18 cellular contexts compared by ENCODE assay signal in genomic region chr6:45326698-45327417, GRCh38. TPM values are rescaled to one million over a fixed set of nuclear protein-coding genes. Genes with fewer than 3 reads are reported as not detected.
DNase-seq lines count a peak whose midpoint lies in the region; ATAC-seq, FAIRE-seq and TF ChIP-seq lines count a peak whose summit lies in the region.
"Had no signal": no experiment of that assay in that cellular context is flagged by ENCODE, and none has a peak within 500 bp of the region (broad histone marks: within the 10 kb centered on the region; RNA-seq: fewer than 3 reads in every experiment).

No MANE protein-coding gene starts in this region.

- POLR2A ChIA-PET in HepG2 (lab: Yijun Ruan, JAX): no interaction called here

- H2AFZ ChIP-seq in HepG2 (ENCODE audit: low read length): no peak overlapping the region

- H3K27ac ChIP-seq in HepG2 (ENCODE audit: extremely low read length, insufficient read depth, low read length): no peak overlapping the region
- no peak overlapping the region for H3K27ac ChIP-seq in right lobe of liver
- H3K27ac ChIP-seq: body of pancreas, colonic mucosa had no signal

- ATAC-seq in HepG2 (no peak), right lobe of liver (no peak)
- ATAC-seq in stimulated activated naive CD8-positive, alpha-beta T cell treated with anti-CD3 and anti-CD28 coated beads, Interleukin-15, amount 100 ng/mL, for 72 hours: no peak
- ATAC-seq: body of pancreas had no signal

- H3K9me3 Mint-ChIP-seq in stimulated activated naive CD8-positive, alpha-beta T cell treated with anti-CD3 and anti-CD28 coated beads, Interleukin-15, amount 100 ng/mL, for 72 hours: no peaks in the 10 kb centered on the region
- H3K9me3 Mint-ChIP-seq: endodermal cell had no signal

- H3K9me3 ChIP-seq in HepG2 (ENCODE audit: low read length) (no peaks in the 10 kb centered on the region), right lobe of liver (no peaks in the 10 kb centered on the region)
- H3K9me3 ChIP-seq: body of pancreas, colonic mucosa, tibial nerve had no signal

- H3K27me3 Mint-ChIP-seq in stimulated activated naive CD8-positive, alpha-beta T cell treated with anti-CD3 and anti-CD28 coated beads, Interleukin-15, amount 100 ng/mL, for 72 hours: no peaks in the 10 kb centered on the region

- TF ChIP-seq CTCF in HepG2 (CRISPR knock-in tag; IDR thresholded peaks at IDR 0.05) (no peak), right lobe of liver (IDR thresholded peaks at IDR 0.05) (no peak), bronchial epithelial cell (IDR thresholded peaks at IDR 0.05; ENCODE audit: insufficient read depth, low read length, severe bottlenecking) (no peak)

- DNase-seq in HepG2 (ENCODE audit: low spot score): no peak
- DNase-seq in right lobe of liver: no peak
- DNase-seq in OCI-M1 (lab: John Stamatoyannopoulos, UW): peak; percentile 80
- peak; percentile 17 for DNase-seq in bronchial epithelial cell (ENCODE audit: low read depth)
- DNase-seq in stimulated activated naive CD8-positive, alpha-beta T cell treated with anti-CD3 and anti-CD28 coated beads, Interleukin-15, amount 100 ng/mL, for 72 hours: no peak
- no peak for DNase-seq in NCI-H1436 (lab: John Stamatoyannopoulos, UW)
- no peak for DNase-seq in 8988T
- DNase-seq in NCI-H1694 (lab: John Stamatoyannopoulos, UW): no peak
- DNase-seq: activated CD4-positive, alpha-beta T cell treated with anti-CD3 and anti-CD28 coated beads, Interleukin-2, amount 50 U/mL, for 1 hour; activated naive CD4-positive, alpha-beta T cell treated with Interleukin-2 at 50 U/mL for 16 hours; body of pancreas; colonic mucosa; endodermal cell; NCI-H146; NCI-H2227 treated with DMSO at 0.1 percent for 48 hours; RPMI8226; stimulated activated naive CD4-positive, alpha-beta T cell had no signal

- peak overlapping the region; percentile 17 to 86 for H3K4me3 Mint-ChIP-seq in stimulated activated naive CD8-positive, alpha-beta T cell treated with anti-CD3 and anti-CD28 coated beads, Interleukin-15, amount 100 ng/mL, for 72 hours
- H3K4me3 Mint-ChIP-seq: endodermal cell had no signal

- no peak for TF ChIP-seq POLR2A in HepG2 (IDR thresholded peaks at IDR 0.05; ENCODE audit: insufficient read depth in 1 of 2, low read depth in 2 of 2, low read length in 2 of 2)
- TF ChIP-seq POLR2A in right lobe of liver (IDR thresholded peaks at IDR 0.05): no peak

- H3K27me3 ChIP-seq in HepG2 (ENCODE audit: control insufficient read depth in 1 of 2, insufficient read depth in 2 of 2, low read length in 2 of 2): no peaks in the 10 kb centered on the region
- H3K27me3 ChIP-seq in right lobe of liver: no peaks in the 10 kb centered on the region
- no peaks in the 10 kb centered on the region for H3K27me3 ChIP-seq in bronchial epithelial cell (ENCODE audit: control insufficient read depth, insufficient read depth, low read length)
- H3K27me3 ChIP-seq: body of pancreas, colonic mucosa, tibial nerve had no signal

- H3K36me3 ChIP-seq in HepG2 (replicated peaks in 1 of 2; ENCODE audit: control insufficient read depth in 1 of 2, insufficient read depth in 2 of 2, low read length in 2 of 2) (no peaks in the 10 kb centered on the region), right lobe of liver (no peaks in the 10 kb centered on the region), bronchial epithelial cell (ENCODE audit: control insufficient read depth, insufficient read depth, low read length) (no peaks in the 10 kb centered on the region)
- H3K36me3 ChIP-seq: colonic mucosa, tibial nerve had no signal

- no peaks in the 10 kb centered on the region for H4K20me1 ChIP-seq in HepG2 (ENCODE audit: insufficient read depth, low read length)

- H3K4me2 ChIP-seq in HepG2 (ENCODE audit: low read depth, low read length): no peak overlapping the region

- H3K79me2 ChIP-seq in HepG2 (ENCODE audit: insufficient read depth, low read length): no peaks in the 10 kb centered on the region

- CTCF ChIA-PET in HepG2 (lab: Yijun Ruan, JAX; ENCODE audit: low intra/inter-chr PET ratio, low total read pairs): no interaction called here

- no TSS peak for BruUV-seq in HepG2 (replicated peaks; lab: Mats Ljungman, UMichigan)

- no peak for TF ChIP-seq RAD21 in HepG2 (CRISPR knock-in tag; IDR thresholded peaks at IDR 0.05)

- no peak for FAIRE-seq in HepG2 (lab: Jason Lieb, UNC)
- FAIRE-seq in bronchial epithelial cell (lab: Jason Lieb, UNC): no peak

- H3K4me3 ChIP-seq in HepG2 (replicated peaks in 1 of 3; ENCODE audit: insufficient read depth in 1 of 3, low read depth in 2 of 3, low read length in 3 of 3): no peak overlapping the region
- no peak overlapping the region for H3K4me3 ChIP-seq in right lobe of liver
- H3K4me3 ChIP-seq in bronchial epithelial cell (ENCODE audit: low read depth, low read length): no peak overlapping the region
- H3K4me3 ChIP-seq: body of pancreas, colonic mucosa, tibial nerve had no signal

- intact Hi-C loops in HepG2 (cut with micrococcal nuclease; ENCODE audit: unreplicated experiment) (no loop called here), right lobe of liver (cut with DNase I) (no loop called here)

- H3K4me1 Mint-ChIP-seq in stimulated activated naive CD8-positive, alpha-beta T cell treated with anti-CD3 and anti-CD28 coated beads, Interleukin-15, amount 100 ng/mL, for 72 hours: peaks cover 81% of the 10 kb centered on the region

- in situ Hi-C loops in HepG2 (cut with HindIII; ENCODE audit: extremely low pct_ligation_motif_present, low pct_unique_long_range_greater_than_20kb): no loop called here

- H3K27ac Mint-ChIP-seq in stimulated activated naive CD8-positive, alpha-beta T cell treated with anti-CD3 and anti-CD28 coated beads, Interleukin-15, amount 100 ng/mL, for 72 hours: peak overlapping the region; percentile 29 to 51

- 94% methylated on average over 5 of the region's 5 CpGs for WGBS in HepG2 (ENCODE audit: low lambda C conversion rate)
- 87% methylated on average over 5 of the region's 5 CpGs for WGBS in right lobe of liver (ENCODE audit: insufficient coverage, low coverage, low lambda C conversion rate, missing lambda C conversion rate)

- TF ChIP-seq EP300 in HepG2 (IDR thresholded peaks at IDR 0.05; ENCODE audit: low read depth in 2 of 2, low read length in 2 of 2) (no peak), HepG2 (CRISPR knock-in tag; IDR thresholded peaks at IDR 0.05; ENCODE audit: borderline replicate concordance) (no peak)

- no peak overlapping the region for H3K9ac ChIP-seq in HepG2 (ENCODE audit: insufficient read depth, low read depth, low read length)

- H3K4me1 ChIP-seq in HepG2 (ENCODE audit: insufficient read depth, low read length): peaks cover 11% of the 10 kb centered on the region
- H3K4me1 ChIP-seq in right lobe of liver: no peaks in the 10 kb centered on the region
- H3K4me1 ChIP-seq: body of pancreas, colonic mucosa had no signal

RNA-seq across cellular contexts. Expression of gene RUNX2, which starts 1.3 kb away (rescaled TPM):
- total RNA-seq in HepG2 (2016; rRNA removed; fragmentation: Illumina TruSeq; extraction: Trizol): not detected in 2 replicates
- not detected in 2 replicates for total RNA-seq in HepG2 (2016; cell fraction: cytosol; rRNA removed; fragmentation: Illumina TruSeq; extraction: Trizol; ENCODE audit: low read depth)
- total RNA-seq in HepG2 (2016; cell fraction: insoluble cytoplasmic fraction; rRNA removed; fragmentation: Illumina TruSeq; extraction: Trizol): not detected in 2 replicates
- total RNA-seq in HepG2 (2016; cell fraction: membrane; rRNA removed; fragmentation: Illumina TruSeq; extraction: Trizol): not detected in 2 replicates
- total RNA-seq in HepG2 (2016; cell fraction: nucleus; rRNA removed; fragmentation: Illumina TruSeq; extraction: Trizol): not detected in 2 replicates
- polyA plus RNA-seq in HepG2 (2011; rRNA removed): not detected in 2 replicates
- polyA plus RNA-seq in HepG2 (2011; cell fraction: cytosol; rRNA removed): not detected in 2 replicates
- not detected in 2 replicates for polyA plus RNA-seq in HepG2 (2011; cell fraction: nucleus; rRNA removed)
- polyA plus RNA-seq in HepG2 (2012): not detected in 2 replicates
- not detected in 2 replicates for polyA plus RNA-seq in HepG2 (2016; cell fraction: cytosol; fragmentation: Illumina TruSeq; extraction: Trizol; ENCODE audit: low read depth)
- not detected in 2 replicates for polyA plus RNA-seq in HepG2 (2016; cell fraction: insoluble cytoplasmic fraction; fragmentation: Illumina TruSeq; extraction: Trizol; ENCODE audit: low read depth)
- polyA plus RNA-seq in HepG2 (2016; cell fraction: membrane; fragmentation: Illumina TruSeq; extraction: Trizol; ENCODE audit: low read depth): not detected in 2 replicates
- polyA plus RNA-seq in HepG2 (2016; cell fraction: nucleus; fragmentation: Illumina TruSeq; extraction: Trizol; ENCODE audit: insufficient read depth, low read depth): not detected in 2 replicates
- 0.63 TPM in 1 of 2 replicates, not detected in the other for polyA minus RNA-seq in HepG2 (2011; rRNA and poly(A)+ RNA removed; ENCODE audit: low replicate concordance)
- not detected in 2 replicates for polyA minus RNA-seq in HepG2 (2011; cell fraction: cytosol; rRNA and poly(A)+ RNA removed)
- polyA minus RNA-seq in HepG2 (2011; cell fraction: nucleus; rRNA and poly(A)+ RNA removed): 0.13 TPM in 1 of 2 replicates, not detected in the other
- under 1 TPM; 0.15 to 0.80 (median 0.43) TPM for total RNA-seq in right lobe of liver
- total RNA-seq in bronchial epithelial cell: 0.38 and 0.79 TPM in 2 replicates

RNA-seq across cellular contexts. Expression of gene SUPT3H, which starts 50.9 kb away (rescaled TPM):
- total RNA-seq in HepG2 (2016; rRNA removed; fragmentation: Illumina TruSeq; extraction: Trizol): 11.9 and 13.1 TPM in 2 replicates
- total RNA-seq in HepG2 (2016; cell fraction: cytosol; rRNA removed; fragmentation: Illumina TruSeq; extraction: Trizol; ENCODE audit: low read depth): 13.7 and 14.0 TPM in 2 replicates
- 9.7 and 13.4 TPM in 2 replicates for total RNA-seq in HepG2 (2016; cell fraction: insoluble cytoplasmic fraction; rRNA removed; fragmentation: Illumina TruSeq; extraction: Trizol)
- total RNA-seq in HepG2 (2016; cell fraction: membrane; rRNA removed; fragmentation: Illumina TruSeq; extraction: Trizol): 9.5 and 10.6 TPM in 2 replicates
- total RNA-seq in HepG2 (2016; cell fraction: nucleus; rRNA removed; fragmentation: Illumina TruSeq; extraction: Trizol): 16.3 and 16.6 TPM in 2 replicates
- polyA plus RNA-seq in HepG2 (2011; rRNA removed): 32.4 and 36.1 TPM in 2 replicates
- polyA plus RNA-seq in HepG2 (2011; cell fraction: cytosol; rRNA removed): 23.8 and 35.4 TPM in 2 replicates
- 19.8 and 25.2 TPM in 2 replicates for polyA plus RNA-seq in HepG2 (2011; cell fraction: nucleus; rRNA removed)
- polyA plus RNA-seq in HepG2 (2012): 33.3 and 35.5 TPM in 2 replicates
- 8.6 and 9.9 TPM in 2 replicates for polyA plus RNA-seq in HepG2 (2016; cell fraction: cytosol; fragmentation: Illumina TruSeq; extraction: Trizol; ENCODE audit: low read depth)
- 18.9 and 20.9 TPM in 2 replicates for polyA plus RNA-seq in HepG2 (2016; cell fraction: insoluble cytoplasmic fraction; fragmentation: Illumina TruSeq; extraction: Trizol; ENCODE audit: low read depth)
- polyA plus RNA-seq in HepG2 (2016; cell fraction: membrane; fragmentation: Illumina TruSeq; extraction: Trizol; ENCODE audit: low read depth): 10.4 and 10.7 TPM in 2 replicates
- 12.4 and 14.2 TPM in 2 replicates for polyA plus RNA-seq in HepG2 (2016; cell fraction: nucleus; fragmentation: Illumina TruSeq; extraction: Trizol; ENCODE audit: insufficient read depth, low read depth)
- 7.3 and 48.1 TPM in 2 replicates for polyA minus RNA-seq in HepG2 (2011; rRNA and poly(A)+ RNA removed; ENCODE audit: low replicate concordance)
- polyA minus RNA-seq in HepG2 (2011; cell fraction: cytosol; rRNA and poly(A)+ RNA removed): 13.7 and 15.4 TPM in 2 replicates
- 55.6 and 61.8 TPM in 2 replicates for polyA minus RNA-seq in HepG2 (2011; cell fraction: nucleus; rRNA and poly(A)+ RNA removed)
- 1 to 10 TPM in 5 of 6 experiments, under 1 TPM in 1; 0.95 to 2.8 (median 2.0) TPM for total RNA-seq in right lobe of liver
- 9.9 and 12.9 TPM in 2 replicates for total RNA-seq in bronchial epithelial cell

Comparison
In these comparisons a context has a peak if more than half of its experiments do, and no peak if none do; other contexts are left out.
1. DNase-seq: peak in OCI-M1 (single experiment) and bronchial epithelial cell (single experiment); none in HepG2 (single experiment), right lobe of liver (0 of 3), stimulated activated naive CD8-positive, alpha-beta T cell treated with anti-CD3 and anti-CD28 coated beads, Interleukin-15, amount 100 ng/mL, for 72 hours (0 of 2), NCI-H1436 (single experiment), 8988T (single experiment) and NCI-H1694 (single experiment).